In the genomic region with DNA sequence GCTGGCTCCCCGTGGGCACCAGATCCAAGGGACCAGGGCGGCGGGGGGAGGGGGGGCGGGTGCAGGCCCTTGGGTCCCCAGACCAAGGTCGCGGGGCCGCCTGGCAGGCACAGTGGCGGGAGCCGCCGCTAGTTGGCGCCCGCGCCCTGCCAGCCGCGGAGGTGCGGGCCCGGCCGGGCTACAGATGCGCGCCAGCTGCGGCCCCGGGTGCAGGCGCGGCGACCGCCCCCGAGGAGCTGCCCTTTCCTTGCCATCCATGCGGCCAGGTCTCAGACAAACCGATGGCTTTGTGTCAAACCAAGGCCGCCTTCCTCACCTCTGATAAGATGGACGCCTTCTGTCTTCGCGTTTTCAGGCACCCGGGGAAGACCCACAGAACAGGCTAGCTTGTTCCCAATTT, we compare ENCODE assay signal across 8 cellular contexts. TPM values are rescaled to one million over a fixed set of nuclear protein-coding genes. Genes with fewer than 3 reads are reported as not detected.
DNase-seq lines count a peak whose midpoint lies in the region; ATAC-seq and TF ChIP-seq lines count a peak whose summit lies in the region.

No MANE protein-coding gene starts in this region.

- DNase-seq in DMS53 (lab: John Stamatoyannopoulos, UW) (peak; percentile 79), DMS53 treated with DMSO at 0.1 percent for 48 hours (lab: John Stamatoyannopoulos, UW; ENCODE audit: unreplicated experiment) (no peak), NT2/D1 (ENCODE audit: low read depth, low spot score) (no peak), cardiac muscle cell (ENCODE audit: low read depth in 1 of 2, low spot score in 1 of 2) (peak; percentile 25 to 76), gastrocnemius medialis (no peak)
- DNase-seq in activated T-helper 1 cell treated with anti-CD3 and anti-CD28 coated beads, Interleukin-2, amount 50 U/mL, for 16 hours (ENCODE audit: low read depth in 1 of 2, low spot score in 1 of 2), result peak; percentile 36 to 55

- peak; percentile 25 for TF ChIP-seq CTCF in cardiac muscle cell (IDR thresholded peaks at IDR 0.05; ENCODE audit: low read depth, low read length)
- TF ChIP-seq CTCF in gastrocnemius medialis (IDR thresholded peaks at IDR 0.05 in 4 of 5, conservative IDR thresholded peaks at IDR 0.05 in 1 of 5), result peak in 4 of 5 experiments; percentile 10 to 77 (median 52)

- H3K4me1 ChIP-seq in NT2/D1 (ENCODE audit: insufficient read depth, insufficient read length) (peaks cover 25% of the 10 kb centered on the region), cardiac muscle cell (ENCODE audit: low read depth) (no peaks in the 10 kb centered on the region), gastrocnemius medialis (peaks cover 10 to 17% of the 10 kb centered on the region in 2 donors)

- H3K9me3 ChIP-seq in NT2/D1 (ENCODE audit: insufficient read depth, low read length) (no peaks in the 10 kb centered on the region), cardiac muscle cell (ENCODE audit: low read depth) (no peaks in the 10 kb centered on the region), gastrocnemius medialis (no peaks in the 10 kb centered on the region)

- no peak for TF ChIP-seq POLR2A in gastrocnemius medialis (IDR thresholded peaks at IDR 0.05)

- H3K36me3 ChIP-seq in NT2/D1 (ENCODE audit: insufficient read depth, insufficient read length, low read length) (peaks cover 3% of the 10 kb centered on the region), cardiac muscle cell (no peaks in the 10 kb centered on the region), gastrocnemius medialis (no peaks in the 10 kb centered on the region)

- H3K4me3 ChIP-seq in NT2/D1 (ENCODE audit: insufficient read length, low read depth) (peak overlapping the region; percentile 12), cardiac muscle cell (peak overlapping the region; percentile 10), gastrocnemius medialis (peak overlapping the region; percentile 2 to 19 (median 8))

- in situ Hi-C loops in gastrocnemius medialis (cut with MboI; ENCODE audit: low sequenced_read_pairs in 4 of 4), result loop anchor here in 1 of 4 donors (10.0 kb wide), 1 partner anchor 173 kb away; no protein-coding TSS in a partner anchor

- intact Hi-C loops in gastrocnemius medialis (cut with DNase I; ENCODE audit: low total_unique reads), result loop anchor here (10.0 kb wide), 1 partner anchor 273 kb away; no protein-coding TSS in a partner anchor

- no peak overlapping the region for H3K27ac ChIP-seq in cardiac muscle cell
- no peak overlapping the region for H3K27ac ChIP-seq in gastrocnemius medialis

- ATAC-seq in gastrocnemius medialis (no peak), HG02763 (IDR thresholded peaks at IDR 0.05; ENCODE audit: unreplicated experiment) (no peak), GM21825 (IDR thresholded peaks at IDR 0.05; ENCODE audit: unreplicated experiment) (no peak)

- H3K9ac ChIP-seq in NT2/D1 (ENCODE audit: insufficient read length, low read depth), result peak overlapping the region; percentile 50

- H3K27me3 ChIP-seq in NT2/D1 (ENCODE audit: insufficient read depth, insufficient read length) (peaks cover 63% of the 10 kb centered on the region), cardiac muscle cell (peaks cover 89% of the 10 kb centered on the region), gastrocnemius medialis (peaks cover 67 to 75% (median 73%) of the 10 kb centered on the region in 3 donors)

RNA-seq across cellular contexts. Expression of a gene that starts 2.2 kb away (rescaled TPM):
- total RNA-seq in cardiac muscle cell (not detected in 2 replicates), gastrocnemius medialis (1 to 10 TPM in 2 of 4 donors, under 1 TPM in 2; 0.13 to 1.9 (median 0.74) TPM)
- 0.06 TPM in 1 of 2 replicates, not detected in the other for polyA plus RNA-seq in cardiac muscle cell

Comparison
In these comparisons a context has a peak if more than half of its experiments do, and no peak if none do; other contexts are left out.
1. DNase-seq: peak in DMS53 (single experiment), activated T-helper 1 cell treated with anti-CD3 and anti-CD28 coated beads, Interleukin-2, amount 50 U/mL, for 16 hours (2 of 2) and cardiac muscle cell (2 of 2); none in DMS53 treated with DMSO at 0.1 percent for 48 hours (single experiment), NT2/D1 (single experiment) and gastrocnemius medialis (0 of 2).
2. Peak in every context shown above with its lines, with median percentiles within 50 percentile points of each other: H3K4me3 ChIP-seq.